8 cellular contexts compared by ENCODE assay signal in genomic region chr9:73152953-73153352, GRCh38. TPM values are rescaled to one million over a fixed set of nuclear protein-coding genes. Genes with fewer than 3 reads are reported as not detected.
DNase-seq lines count a peak whose midpoint lies in the region; ATAC-seq, FAIRE-seq and TF ChIP-seq lines count a peak whose summit lies in the region.

No MANE protein-coding gene starts in this region.

- H3K9me3 ChIP-seq in CD4-positive, alpha-beta memory T cell (ENCODE audit: control insufficient read depth in 1 of 2, low read length in 2 of 2): no peaks in the 10 kb centered on the region
- H3K9me3 ChIP-seq in IMR-90 (ENCODE audit: control insufficient read depth, insufficient read depth, low read length) (no peaks in the 10 kb centered on the region), pancreas (no peaks in the 10 kb centered on the region), MM.1S (replicated peaks; ENCODE audit: insufficient read depth, low read length) (no peaks in the 10 kb centered on the region)

- no peak overlapping the region for H3K4ac ChIP-seq in IMR-90 (ENCODE audit: low read depth, low read length)

- peaks cover 39 to 69% (median 54%) of the 10 kb centered on the region in 4 donors for H3K4me1 Mint-ChIP-seq in CD4-positive, alpha-beta memory T cell
- peaks cover 50% of the 10 kb centered on the region for H3K4me1 Mint-ChIP-seq in central memory CD8-positive, alpha-beta T cell

- peak overlapping the region; percentile 66 for H3K56ac ChIP-seq in IMR-90 (ENCODE audit: extremely low read depth, insufficient read depth, low read length)

- no peak overlapping the region for H2BK15ac ChIP-seq in IMR-90 (ENCODE audit: low read depth, low read length)

- no peak for FAIRE-seq in pancreas (lab: Jason Lieb, UNC)

- H3F3A ChIP-seq in MM.1S (ENCODE audit: insufficient read depth, low read length): 0 out of 2 replicates have a peak, but pooled peaks cover 8% of the 10 kb centered on the region

- no peaks in the 10 kb centered on the region for H3K27me3 ChIP-seq in CD4-positive, alpha-beta memory T cell (ENCODE audit: insufficient read depth, low read length)
- H3K27me3 ChIP-seq in IMR-90 (ENCODE audit: control insufficient read depth, insufficient read depth, low read length) (no peaks in the 10 kb centered on the region), pancreas (no peaks in the 10 kb centered on the region), MM.1S (replicated peaks; ENCODE audit: insufficient read depth, low read length) (no peaks in the 10 kb centered on the region)

- no peak for TF ChIP-seq RAD21 in IMR-90 (IDR thresholded peaks at IDR 0.05; ENCODE audit: low read length)

- peaks cover 10 to 33% of the 10 kb centered on the region in 2 donors for H3K36me3 Mint-ChIP-seq in CD4-positive, alpha-beta memory T cell
- peaks cover 36% of the 10 kb centered on the region for H3K36me3 Mint-ChIP-seq in central memory CD8-positive, alpha-beta T cell (ENCODE audit: insufficient read depth)

- no TSS peak for BruUV-seq in IMR-90 (replicated peaks; lab: Mats Ljungman, UMichigan)

- CTCF ChIA-PET in CD4-positive, alpha-beta memory T cell (lab: Charles Lee; ENCODE audit: partially characterized antibody): interaction anchor here (0.7 to 1.8 kb wide), 6 partner anchors 10 to 45 kb away, joined by 3 to 12 read pairs (median 4); no protein-coding TSS in a partner anchor
- CTCF ChIA-PET in IMR-90 (lab: Yijun Ruan, JAX): interaction anchor here (3.1 kb wide), 1 partner anchor 45 kb away, joined by 12 read pairs; no protein-coding TSS in a partner anchor

- no peak overlapping the region; a peak in 1 of 4 replicates for H4K8ac ChIP-seq in IMR-90 (ENCODE audit: low read depth in 2 of 2, low read length in 2 of 2)

- H4K20me1 ChIP-seq in IMR-90 (ENCODE audit: insufficient read depth, low read length) (peaks cover 15% of the 10 kb centered on the region; the same call in 1 of the 2 replicates), MM.1S (ENCODE audit: insufficient read depth, low read length) (no peaks in the 10 kb centered on the region)

- peak overlapping the region; percentile 70 for H3K9ac ChIP-seq in IMR-90 (ENCODE audit: low read depth, low read length)
- H3K9ac ChIP-seq in MM.1S (ENCODE audit: low read length): no peak overlapping the region

- peak overlapping the region; percentile 92 to 99 (median 94) for H3K4me3 Mint-ChIP-seq in CD4-positive, alpha-beta memory T cell
- H3K4me3 Mint-ChIP-seq in central memory CD8-positive, alpha-beta T cell: peak overlapping the region; percentile 89

- H4K5ac ChIP-seq in IMR-90 (ENCODE audit: low read depth, low read length): no peak overlapping the region

- H3K4me2 ChIP-seq in IMR-90 (ENCODE audit: low read depth, low read length): peak overlapping the region; percentile 87
- no peak overlapping the region for H3K4me2 ChIP-seq in MM.1S (ENCODE audit: low read depth, low read length)

- peak; percentile 65 for ATAC-seq in GM21447 (IDR thresholded peaks at IDR 0.05; ENCODE audit: unreplicated experiment)
- peak; percentile 27 for ATAC-seq in IMR-90 (ENCODE audit: low read depth)
- ATAC-seq in central memory CD8-positive, alpha-beta T cell (replicated peaks; ENCODE audit: extremely low read depth, poor library complexity, severe bottlenecking): peak; percentile 40
- peak in 3 of 4 donors; percentile 34 to 48 (median 39) for ATAC-seq in pancreas

- intact Hi-C loops in CD4-positive, alpha-beta memory T cell (cut with micrococcal nuclease): loop anchor here (5.0 to 10.0 kb wide), 3 partner anchors 626 to 1872 kb away; partner anchors contain the start of gene CARNMT1
- intact Hi-C loops in IMR-90 (cut with micrococcal nuclease): loop anchor here (2.0 kb wide), 1 partner anchor 20 kb away; no protein-coding TSS in a partner anchor
- intact Hi-C loops in pancreas (cut with DNase I): no loop called here

- dilution Hi-C loops in IMR-90 (cut with HindIII; ENCODE audit: low sequenced_read_pairs, unreplicated experiment): no loop called here

- no peak overlapping the region for H4K91ac ChIP-seq in IMR-90 (ENCODE audit: insufficient read depth, low read depth, low read length)

- peak overlapping the region; percentile 95 to 99 (median 97) for H3K27ac Mint-ChIP-seq in CD4-positive, alpha-beta memory T cell
- peak overlapping the region; percentile 98 for H3K27ac Mint-ChIP-seq in central memory CD8-positive, alpha-beta T cell (ENCODE audit: low read depth)

- TF ChIP-seq POLR2A in IMR-90 (IDR thresholded peaks at IDR 0.05; ENCODE audit: low read depth, low read length): no peak

- H3K9me3 Mint-ChIP-seq in CD4-positive, alpha-beta memory T cell: peaks cover 0 to 3% (median 0%) of the 10 kb centered on the region in 8 donors
- no peaks in the 10 kb centered on the region for H3K9me3 Mint-ChIP-seq in central memory CD8-positive, alpha-beta T cell

- no peak overlapping the region for H2BK20ac ChIP-seq in IMR-90 (ENCODE audit: low read depth, low read length)

- H2BK5ac ChIP-seq in IMR-90 (ENCODE audit: low read depth, low read length, poor library complexity, severe bottlenecking): peak overlapping the region; percentile 99

- no peak overlapping the region for H2AK5ac ChIP-seq in IMR-90 (ENCODE audit: low read depth, low read length)

- no peak overlapping the region for H2AFZ ChIP-seq in IMR-90 (replicated peaks; ENCODE audit: low read length, poor library complexity)
- H2AFZ ChIP-seq in MM.1S (ENCODE audit: low read length): no peak overlapping the region

- H3K4me3 ChIP-seq in CD4-positive, alpha-beta memory T cell (ENCODE audit: low read length in 2 of 2): peak overlapping the region; percentile 3 to 78
- H3K4me3 ChIP-seq in IMR-90 (ENCODE audit: insufficient read depth, low read depth, low read length): peak overlapping the region; percentile 96
- H3K4me3 ChIP-seq in pancreas: peak overlapping the region in 1 of 4 donors; percentile 24
- H3K4me3 ChIP-seq in MM.1S (ENCODE audit: low read length): no peak overlapping the region

- H3K36me3 ChIP-seq in CD4-positive, alpha-beta memory T cell (ENCODE audit: insufficient read depth, low read length): no peaks in the 10 kb centered on the region
- H3K36me3 ChIP-seq in IMR-90 (ENCODE audit: control insufficient read depth, insufficient read depth, low read length) (peaks cover 2% of the 10 kb centered on the region; the same call in 1 of the 2 replicates), pancreas (no peaks in the 10 kb centered on the region), MM.1S (replicated peaks; ENCODE audit: insufficient read depth, low read length) (no peaks in the 10 kb centered on the region)

- TF ChIP-seq CTCF in IMR-90 (conservative IDR thresholded peaks at IDR 0.05; ENCODE audit: low read depth, low read length) (no peak), pancreas (IDR thresholded peaks at IDR 0.05) (no peak), MM.1S (IDR thresholded peaks at IDR 0.05; ENCODE audit: low read length) (no peak)

- POLR2A ChIA-PET in CD4-positive, alpha-beta memory T cell (lab: Charles Lee; ENCODE audit: partially characterized antibody): interaction anchor here (0.7 to 3.5 kb wide), 18 partner anchors 8 to 788 kb away, joined by 3 to 116 read pairs (median 5); partner anchors contain the start of gene ZFAND5
- POLR2A ChIA-PET in IMR-90 (lab: Charles Lee; ENCODE audit: unreplicated experiment): no interaction called here

- peak overlapping the region; percentile 5; the same call in 1 of the 2 replicates for H3K14ac ChIP-seq in IMR-90 (replicated peaks; ENCODE audit: low read depth, low read length)

- no peak overlapping the region for H3K23ac ChIP-seq in IMR-90 (ENCODE audit: low read depth, low read length)

- no CpG with 5 or more reads among the region's 2 CpGs for WGBS in IMR-90 (ENCODE audit: extremely low coverage in 2 of 2, insufficient read length in 1 of 2), 2 experiments
- WGBS in pancreas, 2 donors: 74 to 76% methylated on average over 2 of the region's 2 CpGs

- DNase-seq in CD4-positive, alpha-beta memory T cell: peak in 4 of 5 donors; percentile 50 to 61 (median 54)
- DNase-seq in IMR-90 (no peak), pancreas (no peak), MM.1S (no peak), NCI-H146 treated with DMSO at 0.1 percent for 48 hours (lab: John Stamatoyannopoulos, UW; ENCODE audit: unreplicated experiment) (no peak)
- no peak for DNase-seq in central memory CD8-positive, alpha-beta T cell (ENCODE audit: low spot score in 2 of 2)
- no peak for DNase-seq in stimulated activated CD4-positive, alpha-beta T cell treated with anti-CD3 and anti-CD28 coated beads, Interleukin-2, amount 100 ng/mL, for 48 hours

- no peaks in the 10 kb centered on the region for H3K27me3 Mint-ChIP-seq in CD4-positive, alpha-beta memory T cell
- H3K27me3 Mint-ChIP-seq in central memory CD8-positive, alpha-beta T cell: no peaks in the 10 kb centered on the region

- H3K9me2 ChIP-seq in MM.1S (replicated peaks; ENCODE audit: insufficient read depth, low read length): no peaks in the 10 kb centered on the region

- peaks cover 67% of the 10 kb centered on the region for H3K4me1 ChIP-seq in CD4-positive, alpha-beta memory T cell (ENCODE audit: insufficient read depth, low read length)
- H3K4me1 ChIP-seq in IMR-90 (ENCODE audit: control insufficient read depth, insufficient read depth, low read length) (peaks cover 5% of the 10 kb centered on the region), pancreas (peaks cover 0 to 13% (median 5%) of the 10 kb centered on the region in 3 donors), MM.1S (ENCODE audit: low read length) (peaks cover 29% of the 10 kb centered on the region)

- no peaks in the 10 kb centered on the region for H3K79me2 ChIP-seq in MM.1S (ENCODE audit: low read length)

- H3K79me1 ChIP-seq in IMR-90 (ENCODE audit: low read depth in 1 of 2, low read length in 2 of 2): peaks cover under 1 to 22% of the 10 kb centered on the region in 2 experiments; a peak in 3 of 4 replicates

- no peak overlapping the region for H2BK120ac ChIP-seq in IMR-90 (ENCODE audit: low read depth, low read length)

- peak overlapping the region; percentile 20; the same call in 1 of the 2 replicates for H3K18ac ChIP-seq in IMR-90 (ENCODE audit: low read depth, low read length)

- peak overlapping the region; percentile 75 for H3K27ac ChIP-seq in CD4-positive, alpha-beta memory T cell (ENCODE audit: low read depth, low read length)
- peak overlapping the region; percentile 60; the same call in 1 of the 2 replicates for H3K27ac ChIP-seq in IMR-90 (ENCODE audit: insufficient read depth, low read length)
- H3K27ac ChIP-seq in pancreas: peak overlapping the region in 1 of 4 donors; percentile 39
- H3K27ac ChIP-seq in MM.1S (ENCODE audit: low read length): no peak overlapping the region

- H3K9me1 ChIP-seq in IMR-90 (ENCODE audit: insufficient read depth, low read length): no peaks in the 10 kb centered on the region; the same call in 1 of the 2 replicates

- in situ Hi-C loops in IMR-90 (cut with MboI; ENCODE audit: low sequenced_read_pairs): no loop called here

- H2AK9ac ChIP-seq in IMR-90 (replicated peaks; ENCODE audit: low read depth, low read length, poor library complexity): no peak overlapping the region

RNA-seq across cellular contexts. Expression of gene ANXA1, which starts 1.3 kb away (rescaled TPM):
- total RNA-seq in CD4-positive, alpha-beta memory T cell: 100 to 1,000 TPM; 324 to 335 TPM
- polyA plus RNA-seq in CD4-positive, alpha-beta memory T cell: 1,000 to 10,000 TPM in 1 of 2 donors, 100 to 1,000 TPM in 1; 621 to 1,202 TPM
- total RNA-seq in IMR-90 (2012; rRNA removed) (583 and 637 TPM in 2 replicates), pancreas (10 to 100 TPM in 3 of 6 donors, 1 to 10 TPM in 3; 4.6 to 36.6 (median 17.7) TPM)
- polyA plus RNA-seq in IMR-90 (2012; rRNA removed) (465 and 520 TPM in 2 replicates), pancreas (10 to 100 TPM; 30.4 to 34.2 TPM)
- 66.9 and 122 TPM in 2 replicates for polyA plus RNA-seq in IMR-90 (2012; cell fraction: cytosol; rRNA removed)
- polyA plus RNA-seq in IMR-90 (2012; cell fraction: nucleus; rRNA removed; ENCODE audit: low replicate concordance): 22.6 and 233 TPM in 2 replicates

Comparison
In these comparisons a context has a peak if more than half of its experiments do, and no peak if none do; other contexts are left out.
1. DNase-seq: peak in CD4-positive, alpha-beta memory T cell (4 of 5); none in IMR-90 (single experiment), central memory CD8-positive, alpha-beta T cell (0 of 2), pancreas (0 of 6), stimulated activated CD4-positive, alpha-beta T cell treated with anti-CD3 and anti-CD28 coated beads, Interleukin-2, amount 100 ng/mL, for 48 hours (0 of 2), MM.1S (single experiment) and NCI-H146 treated with DMSO at 0.1 percent for 48 hours (single experiment).
2. RNA of gene ANXA1, which starts 1.3 kb away (total RNA-seq): 583 to 637 TPM in IMR-90 and 324 to 335 TPM in CD4-positive, alpha-beta memory T cell; 4.6 to 36.6 TPM in pancreas; every median in the first group is over 4 times any median in the second.
3. intact Hi-C loops: an anchor here in CD4-positive, alpha-beta memory T cell (5.0 to 10.0 kb wide) and IMR-90 (2.0 kb wide); none called in pancreas.
4. Peak in every context shown above with its lines, with median percentiles within 50 percentile points of each other: ATAC-seq.